10 cellular contexts compared by ENCODE assay signal in genomic region chr15:32818758-32819405, GRCh38.
DNase-seq lines count a peak whose midpoint lies in the region; FAIRE-seq and TF ChIP-seq lines count a peak whose summit lies in the region.
"Had no signal": no experiment of that assay in that cellular context is flagged by ENCODE, and none has a peak within 500 bp of the region (broad histone marks: within the 10 kb centered on the region; RNA-seq: fewer than 3 reads in every experiment).

No MANE protein-coding gene starts in this region.

- no peak overlapping the region for H3K27ac Mint-ChIP-seq in activated CD4-positive, alpha-beta memory T cell treated with anti-CD3 and anti-CD28 coated beads, Interleukin-2, amount 10 ng/mL, durations not matched to agents 7 days and 5 days

- no peak for FAIRE-seq in urothelium cell line (lab: Jason Lieb, UNC)

- H3K9me3 Mint-ChIP-seq in activated CD4-positive, alpha-beta memory T cell treated with anti-CD3 and anti-CD28 coated beads, Interleukin-2, amount 10 ng/mL, durations not matched to agents 7 days and 5 days = no peaks in the 10 kb centered on the region

- no peaks in the 10 kb centered on the region for H3K4me1 Mint-ChIP-seq in activated CD4-positive, alpha-beta memory T cell treated with anti-CD3 and anti-CD28 coated beads, Interleukin-2, amount 10 ng/mL, durations not matched to agents 7 days and 5 days

- H3K27me3 Mint-ChIP-seq in activated CD4-positive, alpha-beta memory T cell treated with anti-CD3 and anti-CD28 coated beads, Interleukin-2, amount 10 ng/mL, durations not matched to agents 7 days and 5 days = peaks cover 12% of the 10 kb centered on the region

- no peaks in the 10 kb centered on the region for H3K36me3 Mint-ChIP-seq in activated CD4-positive, alpha-beta memory T cell treated with anti-CD3 and anti-CD28 coated beads, Interleukin-2, amount 10 ng/mL, durations not matched to agents 7 days and 5 days (ENCODE audit: low read depth)

- H3K4me3 Mint-ChIP-seq in activated CD4-positive, alpha-beta memory T cell treated with anti-CD3 and anti-CD28 coated beads, Interleukin-2, amount 10 ng/mL, durations not matched to agents 7 days and 5 days = no peak overlapping the region

- POLR2A ChIA-PET in activated CD4-positive, alpha-beta memory T cell treated with anti-CD3 and anti-CD28 coated beads, Interleukin-2, amount 10 ng/mL, durations not matched to agents 7 days and 5 days (lab: Charles Lee) = no interaction called here

- peak overlapping the region; percentile 13 to 28 for H3K4me3 ChIP-seq in foreskin fibroblast (ENCODE audit: low read depth in 1 of 2, low read length in 2 of 2)
- H3K4me3 ChIP-seq: SJCRH30 had no signal

- no peak for TF ChIP-seq CTCF in foreskin fibroblast (IDR thresholded peaks at IDR 0.05; ENCODE audit: low read depth, low read length)

- CTCF ChIA-PET in activated CD4-positive, alpha-beta memory T cell treated with anti-CD3 and anti-CD28 coated beads, Interleukin-2, amount 10 ng/mL, durations not matched to agents 7 days and 5 days (lab: Charles Lee) = no interaction called here

- DNase-seq in NCI-H2029 (lab: John Stamatoyannopoulos, UW) = peak; percentile 0
- DNase-seq in NCI-H2029 treated with DMSO at 0.1 percent for 48 hours (lab: John Stamatoyannopoulos, UW) = no peak
- peak; percentile 11 for DNase-seq in NCI-H82 treated with DMSO at 0.1 percent for 48 hours (lab: John Stamatoyannopoulos, UW; ENCODE audit: unreplicated experiment)
- peak in 1 of 2 donors; percentile 69 for DNase-seq in foreskin fibroblast
- peak; percentile 26 for DNase-seq in urothelium cell line (ENCODE audit: low spot score)
- no peak for DNase-seq in COR-L47 (lab: John Stamatoyannopoulos, UW)
- no peak for DNase-seq in activated CD4-positive, alpha-beta memory T cell treated with anti-CD3 and anti-CD28 coated beads, Interleukin-2, amount 10 ng/mL, durations not matched to agents 7 days and 5 days
- DNase-seq in SW 1271 (lab: John Stamatoyannopoulos, UW) = no peak
- DNase-seq: AML-193 had no signal

Comparison
In these comparisons a context has a peak if more than half of its experiments do, and no peak if none do; other contexts are left out.
1. DNase-seq: peak in NCI-H2029 (single experiment), NCI-H82 treated with DMSO at 0.1 percent for 48 hours (single experiment) and urothelium cell line (single experiment); none in NCI-H2029 treated with DMSO at 0.1 percent for 48 hours (single experiment), COR-L47 (single experiment), activated CD4-positive, alpha-beta memory T cell treated with anti-CD3 and anti-CD28 coated beads, Interleukin-2, amount 10 ng/mL, durations not matched to agents 7 days and 5 days (single experiment) and SW 1271 (0 of 2).